In the genomic region with DNA sequence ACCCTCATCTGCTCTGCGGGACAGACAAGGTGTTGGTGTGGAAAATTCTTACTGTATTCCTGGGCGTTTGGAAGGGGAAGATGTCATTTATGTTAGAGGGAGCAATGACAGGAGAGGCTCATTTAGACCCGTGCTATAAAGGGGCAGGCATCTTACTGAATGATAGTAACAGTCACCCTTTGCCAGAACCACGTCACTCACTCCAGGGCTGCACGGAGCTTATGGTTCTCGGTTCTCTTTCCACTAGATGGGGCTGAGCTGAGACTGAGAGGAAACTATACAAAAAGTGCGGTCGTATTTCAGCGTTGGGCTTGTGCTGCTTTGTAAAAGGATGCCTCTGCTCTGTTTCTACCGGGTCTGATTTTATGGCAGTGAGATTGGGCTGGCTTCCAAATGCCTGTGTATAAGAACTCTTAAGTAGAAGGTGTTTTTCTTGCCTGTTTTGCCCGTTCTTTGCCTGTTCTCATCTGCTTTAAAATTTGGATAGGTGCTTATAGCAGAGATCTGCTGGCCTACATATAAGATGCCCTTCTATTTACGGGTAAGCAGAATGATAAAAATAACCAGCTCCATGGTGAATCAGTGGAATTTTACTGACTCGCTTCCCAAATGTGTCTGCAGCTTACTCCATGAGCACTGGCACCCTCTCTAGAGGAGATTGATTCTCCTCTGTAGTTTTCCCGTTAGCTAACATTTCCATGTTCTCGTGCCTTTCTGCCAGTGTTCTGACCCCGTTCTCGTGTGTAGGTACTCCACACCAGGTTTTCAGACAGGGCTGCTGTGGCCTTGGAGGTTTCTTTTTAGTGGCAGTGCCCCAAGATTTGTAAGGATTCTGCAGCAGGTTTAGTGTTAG, we compare ENCODE assay signal across 8 cellular contexts. TPM values are rescaled to one million over a fixed set of nuclear protein-coding genes. Genes with fewer than 3 reads are reported as not detected.
DNase-seq lines count a peak whose midpoint lies in the region; ATAC-seq and TF ChIP-seq lines count a peak whose summit lies in the region.

No MANE protein-coding gene starts in this region.

- TF ChIP-seq CTCF in astrocyte of the cerebellum (IDR thresholded peaks at IDR 0.05; ENCODE audit: low read depth, low read length, missing control alignments) (peak; percentile 70), hepatocyte (IDR thresholded peaks at IDR 0.05; ENCODE audit: poor library complexity) (peak; percentile 55)

- peak overlapping the region; percentile 61 for H3K4me3 Mint-ChIP-seq in T-helper 1 cell treated with Interleukin-12 subunit alpha and Interleukin-12 subunit beta and Interleukin-4 antibody, amounts not matched to agents 30 μg/mL and 1 μg/mL, for 36 hours

- H3K79me2 ChIP-seq in hepatocyte = peaks cover 79% of the 10 kb centered on the region

- no peaks in the 10 kb centered on the region for H3K27me3 ChIP-seq in hepatocyte
- no peaks in the 10 kb centered on the region for H3K27me3 ChIP-seq in skeletal muscle satellite cell (ENCODE audit: control insufficient read depth, insufficient read depth, low read length)

- no peaks in the 10 kb centered on the region for H3K9me3 ChIP-seq in hepatocyte (ENCODE audit: low read depth)
- H3K9me3 ChIP-seq in skeletal muscle satellite cell (replicated peaks; ENCODE audit: low read length) = no peaks in the 10 kb centered on the region

- H3K36me3 ChIP-seq in hepatocyte (replicated peaks; ENCODE audit: insufficient read depth, low read depth) (no peaks in the 10 kb centered on the region), skeletal muscle satellite cell (ENCODE audit: insufficient read depth, low read length) (peaks cover 51% of the 10 kb centered on the region)

- no peaks in the 10 kb centered on the region for H4K20me1 ChIP-seq in hepatocyte (ENCODE audit: insufficient read depth, poor library complexity, severe bottlenecking)

- peak overlapping the region; percentile 43 for H3K9ac ChIP-seq in skeletal muscle satellite cell (ENCODE audit: low read depth, low read length)

- 26% methylated on average over 17 of the region's 17 CpGs for WGBS in hepatocyte (ENCODE audit: low lambda C conversion rate, missing lambda C conversion rate)

- peak overlapping the region; percentile 70 for H3K4me2 ChIP-seq in hepatocyte
- H3K4me2 ChIP-seq in skeletal muscle satellite cell (ENCODE audit: low read length) = peak overlapping the region; percentile 74

- H3K27me3 Mint-ChIP-seq in T-helper 1 cell treated with Interleukin-12 subunit alpha and Interleukin-12 subunit beta and Interleukin-4 antibody, amounts not matched to agents 30 μg/mL and 1 μg/mL, for 36 hours (ENCODE audit: low read depth) = no peaks in the 10 kb centered on the region

- H3K4me1 ChIP-seq in hepatocyte (ENCODE audit: insufficient read depth) (peaks cover 46% of the 10 kb centered on the region), skeletal muscle satellite cell (ENCODE audit: control insufficient read depth, insufficient read depth, low read length) (peaks cover 42% of the 10 kb centered on the region)

- H3K4me3 ChIP-seq in astrocyte of the cerebellum (ENCODE audit: low read depth, low read length) (peak overlapping the region; percentile 4), hepatocyte (no peak overlapping the region), skeletal muscle satellite cell (ENCODE audit: low read length) (peak overlapping the region; percentile 30)

- peak; percentile 75 for DNase-seq in HT1080 (ENCODE audit: low read depth)
- peak; percentile 88 for DNase-seq in astrocyte of the cerebellum (ENCODE audit: low read depth)
- DNase-seq in hepatocyte (ENCODE audit: low spot score) = peak; percentile 85
- no peak for DNase-seq in HuH-7.5 (ENCODE audit: low spot score)

- ATAC-seq in HG02642 (IDR thresholded peaks at IDR 0.05; ENCODE audit: poor library complexity, unreplicated experiment) (no peak), GM21528 (IDR thresholded peaks at IDR 0.05; ENCODE audit: low FRiP score, unreplicated experiment) (no peak)

- no peak overlapping the region for H2AFZ ChIP-seq in hepatocyte

- peak overlapping the region; percentile 88 for H3K27ac ChIP-seq in hepatocyte

- in situ Hi-C loops in astrocyte of the cerebellum (cut with HindIII; ENCODE audit: low sequenced_read_pairs) = no loop called here

- peaks cover 6% of the 10 kb centered on the region for H3K9me3 Mint-ChIP-seq in T-helper 1 cell treated with Interleukin-12 subunit alpha and Interleukin-12 subunit beta and Interleukin-4 antibody, amounts not matched to agents 30 μg/mL and 1 μg/mL, for 36 hours

- peak overlapping the region; percentile 87 for H3K27ac Mint-ChIP-seq in T-helper 1 cell treated with Interleukin-12 subunit alpha and Interleukin-12 subunit beta and Interleukin-4 antibody, amounts not matched to agents 30 μg/mL and 1 μg/mL, for 36 hours

- peaks cover 72% of the 10 kb centered on the region for H3K4me1 Mint-ChIP-seq in T-helper 1 cell treated with Interleukin-12 subunit alpha and Interleukin-12 subunit beta and Interleukin-4 antibody, amounts not matched to agents 30 μg/mL and 1 μg/mL, for 36 hours (ENCODE audit: low read depth)

- peaks cover 66% of the 10 kb centered on the region for H3K36me3 Mint-ChIP-seq in T-helper 1 cell treated with Interleukin-12 subunit alpha and Interleukin-12 subunit beta and Interleukin-4 antibody, amounts not matched to agents 30 μg/mL and 1 μg/mL, for 36 hours (ENCODE audit: low read depth)

- no peaks in the 10 kb centered on the region for H3K9me2 ChIP-seq in hepatocyte (replicated peaks; ENCODE audit: insufficient read depth)

RNA-seq across cellular contexts. Expression of gene MRPS6, which starts 55.9 kb away (rescaled TPM):
- 19.1 and 40.2 TPM in 2 replicates for total RNA-seq in HT1080 (2014; rRNA removed; shearing (Covaris generic))
- polyA plus RNA-seq in HT1080 (2015; cell fraction: cytosol; rRNA removed) = 56.6 and 62.6 TPM in 2 replicates
- 36.4 and 43.9 TPM in 2 replicates for polyA plus RNA-seq in HT1080 (2015; cell fraction: nucleus; rRNA removed)
- 54.9 and 72.3 TPM in 2 replicates for total RNA-seq in hepatocyte
- 188 and 201 TPM in 2 replicates for polyA plus RNA-seq in hepatocyte
- total RNA-seq in skeletal muscle satellite cell (2012; rRNA removed) = 26.1 and 35.4 TPM in 2 replicates

RNA-seq across cellular contexts. Expression of gene SLC5A3, which starts 55.9 kb away (rescaled TPM):
- 9.2 and 12.2 TPM in 2 replicates for total RNA-seq in HT1080 (2014; rRNA removed; shearing (Covaris generic))
- 3.9 and 5.9 TPM in 2 replicates for polyA plus RNA-seq in HT1080 (2015; cell fraction: cytosol; rRNA removed)
- 18.7 and 24.9 TPM in 2 replicates for polyA plus RNA-seq in HT1080 (2015; cell fraction: nucleus; rRNA removed)
- 64.0 and 67.1 TPM in 2 replicates for total RNA-seq in hepatocyte
- polyA plus RNA-seq in hepatocyte = 8.1 and 9.2 TPM in 2 replicates
- 25.3 and 31.7 TPM in 2 replicates for total RNA-seq in skeletal muscle satellite cell (2012; rRNA removed)
